ENCODE assay signal across 31 cellular contexts in genomic region chr1:48049823-48050539, GRCh38. TPM values are rescaled to one million over a fixed set of nuclear protein-coding genes. Genes with fewer than 3 reads are reported as not detected.
A peak's percentile ranks its signal among the peaks of the same experiment; 100 is the strongest.
DNase-seq lines count a peak whose midpoint lies in the region; ATAC-seq and TF ChIP-seq lines count a peak whose summit lies in the region.
"Had no signal": no experiment of that assay in that cellular context is flagged by ENCODE, and none has a peak within 500 bp of the region (broad histone marks: within the 10 kb centered on the region; RNA-seq: fewer than 3 reads in every experiment).

No MANE protein-coding gene starts in this region.

- CTCF ChIA-PET in Caco-2 (lab: Charles Lee) (interaction anchor here (0.5 to 0.7 kb wide), 3 partner anchors 11 to 422 kb away, joined by 3 to 6 read pairs (median 4); partner anchors contain the start of gene SPATA6), Calu3 (lab: Charles Lee) (no interaction called here)

- intact Hi-C loops in Caco-2 (cut with micrococcal nuclease; ENCODE audit: unreplicated experiment), result no loop called here
- intact Hi-C loops in Calu3 (cut with micrococcal nuclease; ENCODE audit: unreplicated experiment), result no loop called here

- H3K27ac Mint-ChIP-seq in Caco-2 (ENCODE audit: unreplicated experiment), result peak overlapping the region; percentile 57
- H3K27ac Mint-ChIP-seq in stimulated activated effector memory CD8-positive, alpha-beta T cell treated with anti-CD3 and anti-CD28 coated beads, Interleukin-12 subunit alpha, Interleukin-12 subunit beta, amount 100 ng/mL, for 72 hours, result no peak overlapping the region
- no peak overlapping the region for H3K27ac Mint-ChIP-seq in Calu3 (ENCODE audit: unreplicated experiment)
- H3K27ac Mint-ChIP-seq: activated T-helper 2 cell treated with anti-CD3 and anti-CD28 coated beads, Interferon-gamma antibody, Interleukin-2, Interleukin-4, amounts not matched to agents 10 μg/mL and 5 μg/mL and 100 μg/mL, durations not matched to agents 14 hours and 24 hours and 36 hours; CD8-positive, alpha-beta T cell had no signal

- H3K9me3 Mint-ChIP-seq in Caco-2 (ENCODE audit: unreplicated experiment) (peaks cover 8% of the 10 kb centered on the region), Calu3 (ENCODE audit: low read depth, unreplicated experiment) (no peaks in the 10 kb centered on the region)
- no peaks in the 10 kb centered on the region for H3K9me3 Mint-ChIP-seq in stimulated activated effector memory CD8-positive, alpha-beta T cell treated with anti-CD3 and anti-CD28 coated beads, Interleukin-12 subunit alpha, Interleukin-12 subunit beta, amount 100 ng/mL, for 72 hours
- H3K9me3 Mint-ChIP-seq: activated T-helper 2 cell treated with anti-CD3 and anti-CD28 coated beads, Interferon-gamma antibody, Interleukin-2, Interleukin-4, amounts not matched to agents 10 μg/mL and 5 μg/mL and 100 μg/mL, durations not matched to agents 14 hours and 24 hours and 36 hours; CD8-positive, alpha-beta T cell; neural crest cell had no signal

- H3K9me3 ChIP-seq in Caco-2, result no peaks in the 10 kb centered on the region
- H3K9me3 ChIP-seq: BE2C, right lobe of liver, tibial nerve had no signal

- no peaks in the 10 kb centered on the region for H3K36me3 ChIP-seq in Caco-2 (ENCODE audit: control insufficient read depth, insufficient read depth, low read length)
- H3K36me3 ChIP-seq: BE2C, right lobe of liver, tibial nerve had no signal

- no peak for ATAC-seq in stimulated activated effector memory CD8-positive, alpha-beta T cell treated with anti-CD3 and anti-CD28 coated beads, Interleukin-12 subunit alpha, Interleukin-12 subunit beta, amount 100 ng/mL, for 72 hours
- ATAC-seq: CD8-positive, alpha-beta T cell; GM12878; PC-3 had no signal

- DNase-seq in Caco-2 (peak; percentile 70 to 79), NCI-H226 (peak; percentile 82), fibroblast of villous mesenchyme (ENCODE audit: low read depth) (peak; percentile 21), mucosa of gallbladder (ENCODE audit: low spot score) (peak; percentile 21), Calu3 (no peak), T1000 (lab: John Stamatoyannopoulos, UW) (no peak)
- DNase-seq in stimulated activated effector memory CD8-positive, alpha-beta T cell treated with anti-CD3 and anti-CD28 coated beads, Interleukin-12 subunit alpha, Interleukin-12 subunit beta, amount 100 ng/mL, for 72 hours (ENCODE audit: low spot score in 2 of 2), result no peak
- no peak for DNase-seq in effector CD8-positive, alpha-beta T cell (lab: John Stamatoyannopoulos, UW)
- DNase-seq: ACHN; activated CD4-positive, alpha-beta T cell treated with anti-CD3 and anti-CD28 coated beads for 4 hours; activated CD8-positive, alpha-beta memory T cell treated with anti-CD3 and anti-CD28 coated beads for 24 hours; activated naive CD4-positive, alpha-beta T cell treated with anti-CD3 and anti-CD28 coated beads, Interleukin-2, amount 50 U/mL, for 16 hours; activated T-cell treated with anti-CD3 and anti-CD28 coated beads for 4 hours; BE2C; caudate nucleus; CD8-positive, alpha-beta T cell; glutamatergic neuron; NCI-H1048; NCI-H187 treated with DMSO at 0.1 percent for 48 hours; NCI-H2171; NCI-H510A treated with DMSO at 0.1 percent for 48 hours; PC-3; right lobe of liver; SHP77; stimulated activated CD4-positive, alpha-beta T cell treated with anti-CD3 and anti-CD28 coated beads, Interleukin-12 subunit alpha, Interleukin-12 subunit beta, amount 100 ng/mL, for 4 hours; stimulated activated CD4-positive, alpha-beta T cell treated with anti-CD3 and anti-CD28 coated beads, Interleukin-2, amount 100 ng/mL, for 48 hours had no signal

- no peaks in the 10 kb centered on the region for H3K36me3 Mint-ChIP-seq in Caco-2 (ENCODE audit: insufficient read depth, unreplicated experiment)
- H3K36me3 Mint-ChIP-seq in stimulated activated effector memory CD8-positive, alpha-beta T cell treated with anti-CD3 and anti-CD28 coated beads, Interleukin-12 subunit alpha, Interleukin-12 subunit beta, amount 100 ng/mL, for 72 hours, result no peaks in the 10 kb centered on the region
- H3K36me3 Mint-ChIP-seq in Calu3 (ENCODE audit: insufficient read depth, unreplicated experiment), result no peaks in the 10 kb centered on the region
- H3K36me3 Mint-ChIP-seq: CD8-positive, alpha-beta T cell had no signal

- BruUV-seq in Caco-2 (replicated peaks; lab: Mats Ljungman, UMichigan) (TSS peak; percentile 41), Calu3 (replicated peaks; lab: Mats Ljungman, UMichigan) (no TSS peak)

- POLR2A ChIA-PET in Caco-2 (lab: Charles Lee), result no interaction called here

- H3K27me3 Mint-ChIP-seq in Caco-2 (ENCODE audit: insufficient read depth, unreplicated experiment) (no peaks in the 10 kb centered on the region), Calu3 (ENCODE audit: unreplicated experiment) (peaks cover 64% of the 10 kb centered on the region)

- H3K4me3 ChIP-seq in Caco-2 (ENCODE audit: low read depth, low read length) (no peak overlapping the region), fibroblast of villous mesenchyme (ENCODE audit: low read depth, low read length) (no peak overlapping the region)
- H3K4me3 ChIP-seq: GM12878, right lobe of liver, tibial nerve had no signal

- no peaks in the 10 kb centered on the region for H3K27me3 ChIP-seq in Caco-2 (replicated peaks; ENCODE audit: control insufficient read depth, insufficient read depth, low read length)
- H3K27me3 ChIP-seq: BE2C, right lobe of liver, tibial nerve had no signal

- H3K4me1 Mint-ChIP-seq in Caco-2 (ENCODE audit: low read depth, unreplicated experiment) (peaks cover 39% of the 10 kb centered on the region), Calu3 (ENCODE audit: low read depth, unreplicated experiment) (no peaks in the 10 kb centered on the region)
- no peaks in the 10 kb centered on the region for H3K4me1 Mint-ChIP-seq in stimulated activated effector memory CD8-positive, alpha-beta T cell treated with anti-CD3 and anti-CD28 coated beads, Interleukin-12 subunit alpha, Interleukin-12 subunit beta, amount 100 ng/mL, for 72 hours

- H3K4me1 ChIP-seq in Caco-2, result peaks cover 55% of the 10 kb centered on the region
- H3K4me1 ChIP-seq: BE2C, right lobe of liver had no signal

- TF ChIP-seq CTCF in Caco-2 (IDR thresholded peaks at IDR 0.05; ENCODE audit: insufficient read depth in 1 of 2, low read depth in 1 of 2, low read length in 1 of 2, severe bottlenecking in 1 of 2, unreplicated experiment in 1 of 2), result no peak
- TF ChIP-seq CTCF in fibroblast of villous mesenchyme (IDR thresholded peaks at IDR 0.05; ENCODE audit: insufficient read depth, low read depth, low read length), result no peak
- no peak for TF ChIP-seq CTCF in Calu3 (IDR thresholded peaks at IDR 0.05; ENCODE audit: unreplicated experiment)

- H3K4me3 Mint-ChIP-seq in Caco-2 (ENCODE audit: unreplicated experiment) (no peak overlapping the region), Calu3 (ENCODE audit: low read depth, unreplicated experiment) (no peak overlapping the region)
- no peak overlapping the region for H3K4me3 Mint-ChIP-seq in stimulated activated effector memory CD8-positive, alpha-beta T cell treated with anti-CD3 and anti-CD28 coated beads, Interleukin-12 subunit alpha, Interleukin-12 subunit beta, amount 100 ng/mL, for 72 hours
- H3K4me3 Mint-ChIP-seq: CD8-positive, alpha-beta T cell; neural crest cell had no signal

RNA-seq across cellular contexts. Expression of gene TRABD2B, which starts 52.8 kb away (rescaled TPM):
- total RNA-seq in Caco-2 (2022) (0.36 and 0.39 TPM in 2 replicates), fibroblast of villous mesenchyme (not detected in 2 replicates), mucosa of gallbladder (11.2 TPM), Calu3 (2022) (0.10 and 0.42 TPM in 2 replicates)
- total RNA-seq: activated T-helper 2 cell treated with anti-CD3 and anti-CD28 coated beads, Interferon-gamma antibody, Interleukin-2, Interleukin-4, amounts not matched to agents 10 μg/mL and 5 μg/mL and 100 μg/mL, durations not matched to agents 14 hours and 24 hours and 36 hours; CD8-positive, alpha-beta T cell; GM12878; lung microvascular endothelial cell had no signal

Comparison
In these comparisons a context has a peak if more than half of its experiments do, and no peak if none do; other contexts are left out.
1. DNase-seq: peak in Caco-2 (2 of 2), NCI-H226 (single experiment), fibroblast of villous mesenchyme (single experiment) and mucosa of gallbladder (single experiment); none in stimulated activated effector memory CD8-positive, alpha-beta T cell treated with anti-CD3 and anti-CD28 coated beads, Interleukin-12 subunit alpha, Interleukin-12 subunit beta, amount 100 ng/mL, for 72 hours (0 of 2), Calu3 (single experiment), T1000 (single experiment) and effector CD8-positive, alpha-beta T cell (single experiment).